ENCODE assay signal across 2 cellular contexts in the genomic region with DNA sequence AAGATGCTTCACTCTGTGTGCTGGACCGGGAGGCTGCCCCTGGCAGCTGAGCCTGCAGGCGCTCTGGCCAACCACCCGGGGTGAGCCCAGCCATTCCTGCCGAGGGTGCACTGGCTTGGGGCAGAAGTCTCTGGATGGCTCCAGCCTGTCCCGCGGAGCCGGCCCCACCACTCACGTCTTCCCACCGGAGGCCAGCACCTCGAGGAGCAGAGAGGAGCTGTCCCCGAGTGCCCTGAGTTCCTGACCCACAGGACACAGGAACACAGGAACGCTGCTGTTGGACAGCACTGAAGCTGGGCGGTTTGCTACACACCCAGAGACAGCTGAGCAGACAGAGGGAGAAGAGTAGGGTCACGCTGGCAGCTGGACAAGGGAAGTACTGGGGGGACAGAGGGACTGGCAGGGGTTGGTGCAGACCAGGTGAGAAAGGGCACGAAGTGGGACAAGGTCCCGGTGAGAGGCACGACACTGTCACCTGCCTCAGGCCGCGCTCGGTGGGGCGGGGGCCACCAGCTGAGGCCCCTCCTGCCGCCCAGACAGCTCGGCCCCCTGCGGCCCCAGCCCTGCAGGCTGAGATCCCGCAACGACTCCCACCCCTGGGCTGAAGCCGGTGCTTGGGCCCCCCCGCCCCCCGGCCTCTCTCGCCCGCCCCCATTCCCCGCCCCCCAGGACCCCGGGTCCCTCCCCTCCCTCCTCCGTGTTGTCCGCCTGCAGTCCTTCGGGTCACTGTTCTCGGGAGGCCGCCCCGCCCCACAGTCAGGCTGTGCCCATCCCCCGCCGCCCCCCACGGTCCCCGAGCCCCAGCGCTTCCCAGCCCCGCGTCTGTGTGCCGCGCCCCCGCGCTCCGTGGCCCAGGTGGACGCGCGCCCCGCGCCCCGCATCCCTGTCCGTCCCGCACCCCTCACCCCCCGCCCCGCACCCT.
TF ChIP-seq lines count a peak whose summit lies in the region.

No MANE protein-coding gene starts in this region.

TF ChIP-seq in GM23338, 12 proteins besides CTCF, POLR2A, EP300 and RAD21 (continues in another document):
- TF ChIP-seq REST (IDR thresholded peaks at IDR 0.05; ENCODE audit: unreplicated experiment), result no peak
- no peak for TF ChIP-seq ZNF114 (CRISPR knock-in tag; IDR thresholded peaks at IDR 0.05)
- no peak for TF ChIP-seq STAT1 (IDR thresholded peaks at IDR 0.05; ENCODE audit: unreplicated experiment)
- TF ChIP-seq NANOG (IDR thresholded peaks at IDR 0.05; ENCODE audit: borderline replicate concordance), result no peak
- TF ChIP-seq JUNB (IDR thresholded peaks at IDR 0.05; ENCODE audit: unreplicated experiment), result no peak
- no peak for TF ChIP-seq EZH2phosphoT487 (IDR thresholded peaks at IDR 0.05; ENCODE audit: unreplicated experiment)
- TF ChIP-seq ZNF331 (CRISPR knock-in tag; IDR thresholded peaks at IDR 0.05; ENCODE audit: low read depth), result no peak
- TF ChIP-seq, protein P1, sequence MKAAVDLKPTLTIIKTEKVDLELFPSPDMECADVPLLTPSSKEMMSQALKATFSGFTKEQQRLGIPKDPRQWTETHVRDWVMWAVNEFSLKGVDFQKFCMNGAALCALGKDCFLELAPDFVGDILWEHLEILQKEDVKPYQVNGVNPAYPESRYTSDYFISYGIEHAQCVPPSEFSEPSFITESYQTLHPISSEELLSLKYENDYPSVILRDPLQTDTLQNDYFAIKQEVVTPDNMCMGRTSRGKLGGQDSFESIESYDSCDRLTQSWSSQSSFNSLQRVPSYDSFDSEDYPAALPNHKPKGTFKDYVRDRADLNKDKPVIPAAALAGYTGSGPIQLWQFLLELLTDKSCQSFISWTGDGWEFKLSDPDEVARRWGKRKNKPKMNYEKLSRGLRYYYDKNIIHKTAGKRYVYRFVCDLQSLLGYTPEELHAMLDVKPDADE (IDR thresholded peaks at IDR 0.05), result no peak
- no peak for TF ChIP-seq POLR2AphosphoS5 (IDR thresholded peaks at IDR 0.05; ENCODE audit: low read depth)
- TF ChIP-seq CREB1 (CRISPR knock-in tag; IDR thresholded peaks at IDR 0.05; ENCODE audit: low read depth), result no peak
- no peak for TF ChIP-seq EZH2 (IDR thresholded peaks at IDR 0.05; ENCODE audit: low read depth, unreplicated experiment)

TF ChIP-seq in K562, 482 proteins besides CTCF, POLR2A, EP300 and RAD21:
- TF ChIP-seq SP1 (CRISPR knock-in tag; IDR thresholded peaks at IDR 0.05) (peak; percentile 26; the same call in 1 of the 2 replicates), MTF1 (CRISPR knock-in tag; IDR thresholded peaks at IDR 0.05; ENCODE audit: borderline replicate concordance) (no peak), ZNF197 (CRISPR knock-in tag; IDR thresholded peaks at IDR 0.05; ENCODE audit: low read depth) (no peak), GTF2E2 (tag; IDR thresholded peaks at IDR 0.05) (no peak), PRPF4 (IDR thresholded peaks at IDR 0.05; ENCODE audit: insufficient read depth, low read depth, low read length, poor library complexity, severe bottlenecking) (no peak), RBFOX2 (IDR thresholded peaks at IDR 0.05; ENCODE audit: low read depth, low read length) (no peak), CEBPG (CRISPR knock-in tag; IDR thresholded peaks at IDR 0.05) (no peak), CEBPG (tag; conservative IDR thresholded peaks at IDR 0.05 in 1 of 2, IDR thresholded peaks at IDR 0.05 in 1 of 2) (no peak), LCOR (CRISPR knock-in tag; IDR thresholded peaks at IDR 0.05) (no peak), EZH2 (IDR thresholded peaks at IDR 0.05; ENCODE audit: borderline replicate concordance, low read depth, low read length) (no peak), GATAD2B (IDR thresholded peaks at IDR 0.05; ENCODE audit: borderline replicate concordance) (no peak), ZNF23 (CRISPR knock-in tag; IDR thresholded peaks at IDR 0.05) (no peak), ESRRA (IDR thresholded peaks at IDR 0.05; ENCODE audit: borderline replicate concordance, low read depth) (no peak), FOXM1 (IDR thresholded peaks at IDR 0.05; ENCODE audit: low read depth) (no peak), FOXM1 (CRISPR knock-in tag; IDR thresholded peaks at IDR 0.05; ENCODE audit: low read depth) (no peak), ZNF766 (CRISPR knock-in tag; conservative IDR thresholded peaks at IDR 0.05) (no peak), ZNF277 (CRISPR knock-in tag; IDR thresholded peaks at IDR 0.05; ENCODE audit: borderline replicate concordance) (no peak), E2F8 (IDR thresholded peaks at IDR 0.05; ENCODE audit: low read depth, partially characterized antibody) (no peak), ZBTB7A (IDR thresholded peaks at IDR 0.05; ENCODE audit: borderline replicate concordance, control insufficient read depth, low read depth, low read length) (peak; percentile 13; the same call in 1 of the 2 replicates), CGGBP1 (CRISPR knock-in tag; IDR thresholded peaks at IDR 0.05) (no peak), PTTG1 (tag; IDR thresholded peaks at IDR 0.05; ENCODE audit: low read depth) (no peak), ZNF699 (CRISPR knock-in tag; IDR thresholded peaks at IDR 0.05; ENCODE audit: insufficient replicate concordance) (no peak), DNMT1 (IDR thresholded peaks at IDR 0.05) (no peak), CBFA2T3 (IDR thresholded peaks at IDR 0.05) (no peak), KLF13 (tag; IDR thresholded peaks at IDR 0.05; ENCODE audit: borderline replicate concordance, low read depth) (no peak), RBM15 (IDR thresholded peaks at IDR 0.05; ENCODE audit: insufficient read depth, low read length) (no peak), SIRT6 (IDR thresholded peaks at IDR 0.05; ENCODE audit: low read depth, low read length) (no peak), CHCHD3 (CRISPR knock-in tag; IDR thresholded peaks at IDR 0.05) (no peak), ZNF644 (tag; IDR thresholded peaks at IDR 0.05; ENCODE audit: low read depth) (no peak), SMAD2 (IDR thresholded peaks at IDR 0.05; ENCODE audit: low read depth, low read length) (no peak), THRA (IDR thresholded peaks at IDR 0.05) (no peak), TARDBP (IDR thresholded peaks at IDR 0.05) (no peak), GABPA (tag; conservative IDR thresholded peaks at IDR 0.05; ENCODE audit: low read depth) (no peak), KDM4B (IDR thresholded peaks at IDR 0.05; ENCODE audit: borderline replicate concordance in 2 of 2, low read depth in 1 of 2) (no peak), BRD4 (IDR thresholded peaks at IDR 0.05) (no peak)
- TF ChIP-seq, protein P2, sequence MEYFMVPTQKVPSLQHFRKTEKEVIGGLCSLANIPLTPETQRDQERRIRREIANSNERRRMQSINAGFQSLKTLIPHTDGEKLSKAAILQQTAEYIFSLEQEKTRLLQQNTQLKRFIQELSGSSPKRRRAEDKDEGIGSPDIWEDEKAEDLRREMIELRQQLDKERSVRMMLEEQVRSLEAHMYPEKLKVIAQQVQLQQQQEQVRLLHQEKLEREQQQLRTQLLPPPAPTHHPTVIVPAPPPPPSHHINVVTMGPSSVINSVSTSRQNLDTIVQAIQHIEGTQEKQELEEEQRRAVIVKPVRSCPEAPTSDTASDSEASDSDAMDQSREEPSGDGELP (CRISPR knock-in tag; IDR thresholded peaks at IDR 0.05; ENCODE audit: borderline replicate concordance), result peak; percentile 56; the same call in 1 of the 2 replicates
- TF ChIP-seq, protein P3, sequence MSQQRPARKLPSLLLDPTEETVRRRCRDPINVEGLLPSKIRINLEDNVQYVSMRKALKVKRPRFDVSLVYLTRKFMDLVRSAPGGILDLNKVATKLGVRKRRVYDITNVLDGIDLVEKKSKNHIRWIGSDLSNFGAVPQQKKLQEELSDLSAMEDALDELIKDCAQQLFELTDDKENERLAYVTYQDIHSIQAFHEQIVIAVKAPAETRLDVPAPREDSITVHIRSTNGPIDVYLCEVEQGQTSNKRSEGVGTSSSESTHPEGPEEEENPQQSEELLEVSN (IDR thresholded peaks at IDR 0.05; ENCODE audit: borderline replicate concordance in 1 of 2, extremely low read depth in 1 of 2, insufficient read depth in 1 of 2, insufficient read length in 1 of 2, low read depth in 1 of 2, low read length in 1 of 2, poor library complexity in 1 of 2, severe bottlenecking in 1 of 2), result peak in 1 of 2 experiments; percentile 5
